Comparison of ENCODE assay signal across 1 cellular context in the genomic region with DNA sequence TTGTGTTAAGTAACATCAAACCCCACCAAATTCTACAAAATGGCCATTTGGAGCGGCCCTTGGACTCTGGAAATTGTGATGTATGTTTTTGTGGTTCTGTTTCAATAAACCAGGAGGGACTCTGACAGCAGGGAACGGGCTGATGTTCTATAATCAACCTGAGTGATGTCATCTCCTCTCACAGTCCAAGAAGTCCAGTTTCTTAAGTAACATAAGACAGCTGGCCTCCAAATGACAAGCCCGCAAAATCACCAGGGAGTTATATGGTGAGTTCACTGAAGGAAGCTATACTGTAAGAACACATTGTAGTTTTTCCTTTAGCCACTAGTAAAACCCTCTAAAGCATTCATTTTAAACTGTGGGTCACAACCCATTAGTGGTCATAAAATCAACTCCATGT.
TF ChIP-seq lines count a peak whose summit lies in the region.

No MANE protein-coding gene starts in this region.

TF ChIP-seq in HepG2, 621 proteins besides CTCF, POLR2A, EP300 and RAD21:
- TF ChIP-seq, protein P1, sequence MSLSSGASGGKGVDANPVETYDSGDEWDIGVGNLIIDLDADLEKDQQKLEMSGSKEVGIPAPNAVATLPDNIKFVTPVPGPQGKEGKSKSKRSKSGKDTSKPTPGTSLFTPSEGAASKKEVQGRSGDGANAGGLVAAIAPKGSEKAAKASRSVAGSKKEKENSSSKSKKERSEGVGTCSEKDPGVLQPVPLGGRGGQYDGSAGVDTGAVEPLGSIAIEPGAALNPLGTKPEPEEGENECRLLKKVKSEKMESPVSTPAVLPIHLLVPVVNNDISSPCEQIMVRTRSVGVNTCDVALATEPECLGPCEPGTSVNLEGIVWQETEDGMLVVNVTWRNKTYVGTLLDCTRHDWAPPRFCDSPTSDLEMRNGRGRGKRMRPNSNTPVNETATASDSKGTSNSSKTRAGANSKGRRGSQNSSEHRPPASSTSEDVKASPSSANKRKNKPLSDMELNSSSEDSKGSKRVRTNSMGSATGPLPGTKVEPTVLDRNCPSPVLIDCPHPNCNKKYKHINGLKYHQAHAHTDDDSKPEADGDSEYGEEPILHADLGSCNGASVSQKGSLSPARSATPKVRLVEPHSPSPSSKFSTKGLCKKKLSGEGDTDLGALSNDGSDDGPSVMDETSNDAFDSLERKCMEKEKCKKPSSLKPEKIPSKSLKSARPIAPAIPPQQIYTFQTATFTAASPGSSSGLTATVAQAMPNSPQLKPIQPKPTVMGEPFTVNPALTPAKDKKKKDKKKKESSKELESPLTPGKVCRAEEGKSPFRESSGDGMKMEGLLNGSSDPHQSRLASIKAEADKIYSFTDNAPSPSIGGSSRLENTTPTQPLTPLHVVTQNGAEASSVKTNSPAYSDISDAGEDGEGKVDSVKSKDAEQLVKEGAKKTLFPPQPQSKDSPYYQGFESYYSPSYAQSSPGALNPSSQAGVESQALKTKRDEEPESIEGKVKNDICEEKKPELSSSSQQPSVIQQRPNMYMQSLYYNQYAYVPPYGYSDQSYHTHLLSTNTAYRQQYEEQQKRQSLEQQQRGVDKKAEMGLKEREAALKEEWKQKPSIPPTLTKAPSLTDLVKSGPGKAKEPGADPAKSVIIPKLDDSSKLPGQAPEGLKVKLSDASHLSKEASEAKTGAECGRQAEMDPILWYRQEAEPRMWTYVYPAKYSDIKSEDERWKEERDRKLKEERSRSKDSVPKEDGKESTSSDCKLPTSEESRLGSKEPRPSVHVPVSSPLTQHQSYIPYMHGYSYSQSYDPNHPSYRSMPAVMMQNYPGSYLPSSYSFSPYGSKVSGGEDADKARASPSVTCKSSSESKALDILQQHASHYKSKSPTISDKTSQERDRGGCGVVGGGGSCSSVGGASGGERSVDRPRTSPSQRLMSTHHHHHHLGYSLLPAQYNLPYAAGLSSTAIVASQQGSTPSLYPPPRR (CRISPR knock-in tag; IDR thresholded peaks at IDR 0.05; ENCODE audit: borderline replicate concordance), result no peak
- TF ChIP-seq ATF7 (IDR thresholded peaks at IDR 0.05) (peak; percentile 4; the same call in 1 of the 2 replicates), ATF7 (CRISPR knock-in tag; IDR thresholded peaks at IDR 0.05) (no peak)
TF ChIP-seq in HepG2: peak in this region for 1.
